In the genomic region with DNA sequence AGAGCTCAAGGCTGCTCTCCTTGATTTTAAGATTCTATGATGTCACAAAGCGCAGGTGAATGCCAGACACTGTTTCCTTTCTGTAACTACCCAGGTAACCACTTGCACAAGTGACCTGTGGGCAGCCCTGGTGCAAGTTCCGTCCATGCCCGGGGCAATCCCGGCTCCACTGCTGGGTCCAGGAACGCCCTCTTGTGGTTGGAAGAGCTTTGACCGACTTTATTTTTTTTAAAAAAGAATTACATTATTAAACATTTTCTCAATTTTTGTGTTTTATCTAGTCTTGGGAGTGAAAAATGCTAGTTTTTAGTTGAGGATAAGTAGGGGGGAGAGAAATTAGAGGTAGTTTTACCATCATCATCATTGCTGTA, we compare ENCODE assay signal across 11 cellular contexts.
DNase-seq lines count a peak whose midpoint lies in the region; ATAC-seq and TF ChIP-seq lines count a peak whose summit lies in the region.
"Had no signal": no experiment of that assay in that cellular context is flagged by ENCODE, and none has a peak within 500 bp of the region (broad histone marks: within the 10 kb centered on the region; RNA-seq: fewer than 3 reads in every experiment).

No MANE protein-coding gene starts in this region.

- WGBS in body of pancreas, 2 donors, result 26 to 27% methylated on average over 6 of the region's 6 CpGs

- intact Hi-C loops in body of pancreas (cut with DNase I), result no loop called here
- intact Hi-C loops in left lung (cut with DNase I), result no loop called here

- no peak overlapping the region for H3K9ac ChIP-seq in KMS-11

- H3K27me3 ChIP-seq in KMS-11 (ENCODE audit: insufficient read depth, low read depth), result no peaks in the 10 kb centered on the region
- H3K27me3 ChIP-seq in body of pancreas, result no peaks in the 10 kb centered on the region
- no peaks in the 10 kb centered on the region for H3K27me3 ChIP-seq in left lung

- H3K9me3 ChIP-seq in body of pancreas, result no peaks in the 10 kb centered on the region
- no peaks in the 10 kb centered on the region for H3K9me3 ChIP-seq in left lung
- H3K9me3 ChIP-seq: HAP-1 had no signal

- H3K27ac ChIP-seq in KMS-11 (no peak overlapping the region), body of pancreas (peak overlapping the region in 2 of 4 donors; percentile 33 to 45), left lung (peak overlapping the region in 1 of 2 donors; percentile 73)

- ATAC-seq in body of pancreas (peak; percentile 45), left lung (peak; percentile 63), GM18519 (IDR thresholded peaks at IDR 0.05; ENCODE audit: low FRiP score, unreplicated experiment) (no peak), HG03439 (IDR thresholded peaks at IDR 0.05; ENCODE audit: unreplicated experiment) (no peak)
- ATAC-seq: stimulated activated effector memory CD8-positive, alpha-beta T cell treated with anti-CD3 and anti-CD28 coated beads, Interleukin-12 subunit alpha, Interleukin-12 subunit beta, amount 100 ng/mL, for 72 hours had no signal

- H4K20me1 ChIP-seq in KMS-11 (ENCODE audit: insufficient read depth), result no peaks in the 10 kb centered on the region

- H3K4me2 ChIP-seq in KMS-11, result no peak overlapping the region

- TF ChIP-seq CTCF in KMS-11 (conservative IDR thresholded peaks at IDR 0.05; ENCODE audit: low read depth, low read length) (peak; percentile 30; the same call in 1 of the 2 replicates), body of pancreas (IDR thresholded peaks at IDR 0.05) (peak; percentile 7 to 44 (median 33)), left lung (IDR thresholded peaks at IDR 0.05) (peak in 1 of 2 donors; percentile 47)

- H3K79me2 ChIP-seq in KMS-11 (ENCODE audit: insufficient read depth, low read depth), result no peaks in the 10 kb centered on the region

- H3K4me3 ChIP-seq in KMS-11 (IDR thresholded peaks at IDR 0.05; ENCODE audit: insufficient read depth, low read depth, low read length) (no peak overlapping the region), body of pancreas (no peak overlapping the region), left lung (no peak overlapping the region)
- H3K4me3 ChIP-seq: HAP-1 had no signal

- DNase-seq in 8988T, result peak; percentile 53
- DNase-seq in body of pancreas, result peak in 3 of 4 donors; percentile 21 to 35 (median 27)
- DNase-seq in left lung, result no peak
- no peak for DNase-seq in cerebellar cortex (ENCODE audit: low spot score)
- no peak for DNase-seq in NK-92 treated with Interleukin-12 subunit alpha and Interleukin-12 subunit beta, amount 100 ng/mL, for 24 hours (lab: John Stamatoyannopoulos, UW)
- DNase-seq: CD4-positive, alpha-beta T cell had no signal

- H3K4me1 ChIP-seq in KMS-11 (ENCODE audit: low read depth, poor library complexity, severe bottlenecking) (no peaks in the 10 kb centered on the region), body of pancreas (no peaks in the 10 kb centered on the region), left lung (peaks cover 0 to 9% of the 10 kb centered on the region in 2 donors)
- H3K4me1 ChIP-seq: HAP-1 had no signal

- no peak for TF ChIP-seq POLR2A in body of pancreas (IDR thresholded peaks at IDR 0.05)

- H3K36me3 ChIP-seq in KMS-11 (ENCODE audit: insufficient read depth) (no peaks in the 10 kb centered on the region), body of pancreas (replicated peaks in 1 of 2; ENCODE audit: insufficient read depth in 1 of 2, low read depth in 2 of 2) (no peaks in the 10 kb centered on the region), left lung (no peaks in the 10 kb centered on the region)
- H3K36me3 ChIP-seq: HAP-1 had no signal

- H2AFZ ChIP-seq in KMS-11 (ENCODE audit: low read depth), result no peak overlapping the region

Comparison
In these comparisons a context has a peak if more than half of its experiments do, and no peak if none do; other contexts are left out.
1. DNase-seq: peak in 8988T (single experiment) and body of pancreas (3 of 4); none in left lung (0 of 2), cerebellar cortex (single experiment) and NK-92 treated with Interleukin-12 subunit alpha and Interleukin-12 subunit beta, amount 100 ng/mL, for 24 hours (single experiment).
2. ATAC-seq: peak in body of pancreas (single experiment) and left lung (single experiment); none in GM18519 (single experiment) and HG03439 (single experiment).